In genomic region chr14:89509891-89510290, GRCh38 we compare ENCODE assay signal across 9 cellular contexts.
DNase-seq lines count a peak whose midpoint lies in the region; ATAC-seq and TF ChIP-seq lines count a peak whose summit lies in the region.
"Had no signal": no experiment of that assay in that cellular context is flagged by ENCODE, and none has a peak within 500 bp of the region (broad histone marks: within the 10 kb centered on the region; RNA-seq: fewer than 3 reads in every experiment).

No MANE protein-coding gene starts in this region.

- no peak for DNase-seq in stimulated activated naive CD8-positive, alpha-beta T cell treated with anti-CD3 and anti-CD28 coated beads, Interleukin-15, Interleukin-2, amounts not matched to agents 100 U/mL and 50 U/mL, for 24 hours
- DNase-seq in fibroblast of peridontal ligament (ENCODE audit: extremely low read depth) (peak; percentile 51), NCI-H1048 (lab: John Stamatoyannopoulos, UW) (no peak), left ventricle myocardium inferior (no peak), SHP77 treated with DMSO at 0.1 percent for 48 hours (lab: John Stamatoyannopoulos, UW) (no peak), iPS-NIHi11 (ENCODE audit: low spot score) (no peak)

- peak overlapping the region; percentile 80 for H3K4me3 Mint-ChIP-seq in stimulated activated naive CD8-positive, alpha-beta T cell treated with anti-CD3 and anti-CD28 coated beads, Interleukin-15, Interleukin-2, amounts not matched to agents 100 ng/mL and 50 ng/mL, for 24 hours

- no peaks in the 10 kb centered on the region for H3K9me3 ChIP-seq in left ventricle myocardium inferior (replicated peaks)
- H3K9me3 ChIP-seq: mucosa of descending colon had no signal

- no peaks in the 10 kb centered on the region for H3K27me3 Mint-ChIP-seq in stimulated activated naive CD8-positive, alpha-beta T cell treated with anti-CD3 and anti-CD28 coated beads, Interleukin-15, Interleukin-2, amounts not matched to agents 100 ng/mL and 50 ng/mL, for 24 hours

- peaks cover 71% of the 10 kb centered on the region for H3K4me1 Mint-ChIP-seq in stimulated activated naive CD8-positive, alpha-beta T cell treated with anti-CD3 and anti-CD28 coated beads, Interleukin-15, Interleukin-2, amounts not matched to agents 100 ng/mL and 50 ng/mL, for 24 hours (ENCODE audit: low read depth)

- ATAC-seq in stimulated activated naive CD8-positive, alpha-beta T cell treated with anti-CD3 and anti-CD28 coated beads, Interleukin-15, Interleukin-2, amounts not matched to agents 100 U/mL and 50 U/mL, for 24 hours: no peak
- 0 out of 3 replicates have a peak, but pooled peaks have one; percentile 23 for ATAC-seq in SK-N-SH treated with all-trans-retinoic acid at 6 μM for 48 hours

- no peak for TF ChIP-seq CTCF in left ventricle myocardium inferior (IDR thresholded peaks at IDR 0.05; ENCODE audit: borderline replicate concordance)

- peaks cover 12% of the 10 kb centered on the region for H3K36me3 Mint-ChIP-seq in stimulated activated naive CD8-positive, alpha-beta T cell treated with anti-CD3 and anti-CD28 coated beads, Interleukin-15, Interleukin-2, amounts not matched to agents 100 ng/mL and 50 ng/mL, for 24 hours (ENCODE audit: low read depth)

- peak overlapping the region; percentile 95 for H3K27ac Mint-ChIP-seq in stimulated activated naive CD8-positive, alpha-beta T cell treated with anti-CD3 and anti-CD28 coated beads, Interleukin-15, Interleukin-2, amounts not matched to agents 100 ng/mL and 50 ng/mL, for 24 hours

- peaks cover 15% of the 10 kb centered on the region for H3K4me1 ChIP-seq in left ventricle myocardium inferior

- no peak overlapping the region for H3K4me3 ChIP-seq in left ventricle myocardium inferior
- H3K4me3 ChIP-seq: mucosa of descending colon had no signal

- intact Hi-C loops in left ventricle myocardium inferior (cut with micrococcal nuclease): no loop called here

- no peaks in the 10 kb centered on the region for H3K9me3 Mint-ChIP-seq in stimulated activated naive CD8-positive, alpha-beta T cell treated with anti-CD3 and anti-CD28 coated beads, Interleukin-15, Interleukin-2, amounts not matched to agents 100 ng/mL and 50 ng/mL, for 24 hours

- H3K36me3 ChIP-seq in left ventricle myocardium inferior: no peaks in the 10 kb centered on the region

- no peaks in the 10 kb centered on the region for H3K27me3 ChIP-seq in left ventricle myocardium inferior (ENCODE audit: low read depth)

- no peak overlapping the region for H3K27ac ChIP-seq in left ventricle myocardium inferior (replicated peaks)

TF ChIP-seq in SK-N-SH treated with all-trans-retinoic acid at 6 μM for 48 hours, 23 proteins besides CTCF, POLR2A, EP300 and RAD21:
- no peak for TF ChIP-seq CSDC2 (CRISPR knock-in tag; IDR thresholded peaks at IDR 0.05)
- TF ChIP-seq ZNF70 (CRISPR knock-in tag; IDR thresholded peaks at IDR 0.05): no peak
- TF ChIP-seq ESRRG (CRISPR knock-in tag; IDR thresholded peaks at IDR 0.05): no peak
- TF ChIP-seq ZNF8 (CRISPR knock-in tag; IDR thresholded peaks at IDR 0.05): no peak
- TF ChIP-seq ISL1 (CRISPR knock-in tag; IDR thresholded peaks at IDR 0.05): no peak
- TF ChIP-seq GLIS3 (CRISPR knock-in tag; IDR thresholded peaks at IDR 0.05): no peak
- TF ChIP-seq SNAI2 (CRISPR knock-in tag; IDR thresholded peaks at IDR 0.05): no peak
TF ChIP-seq in SK-N-SH treated with all-trans-retinoic acid at 6 μM for 48 hours: peak in this region for 0.
